ENCODE assay signal across 8 cellular contexts in the genomic region with DNA sequence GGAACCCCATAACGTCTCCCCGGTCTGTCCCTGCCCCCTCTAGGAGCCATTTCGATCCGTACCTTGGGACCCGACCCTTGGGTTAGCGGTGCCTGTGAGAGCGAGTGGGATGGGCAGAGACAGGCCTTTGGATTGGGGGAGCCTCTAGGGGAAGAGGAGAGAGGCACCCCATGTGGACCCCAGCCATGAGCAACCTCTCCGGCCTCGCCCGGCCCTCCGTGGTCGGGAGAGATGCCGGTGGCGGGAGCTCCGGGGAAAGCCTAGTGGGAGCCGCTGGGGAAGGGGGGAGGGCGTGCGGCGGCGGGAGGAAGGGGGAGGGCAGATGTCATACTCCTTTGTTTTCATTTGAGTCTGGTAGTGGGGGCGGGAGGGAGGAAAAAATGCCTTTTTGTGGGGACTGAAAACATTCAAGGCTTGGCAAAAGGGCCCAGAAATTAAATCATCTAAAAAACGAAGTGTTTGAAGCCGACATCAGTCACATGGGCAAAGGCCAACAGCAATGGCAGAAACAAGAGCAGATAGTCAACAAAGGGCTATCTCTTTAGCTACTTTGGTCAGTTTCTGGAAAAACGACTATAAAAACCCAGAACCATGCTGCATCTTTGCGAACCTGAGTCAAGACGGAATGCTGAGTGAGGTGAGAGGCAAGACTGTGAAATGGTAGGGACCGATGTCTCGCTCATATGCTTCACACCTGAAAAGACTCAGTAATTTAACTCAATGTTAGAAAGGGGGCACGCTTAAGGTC. TPM values are rescaled to one million over a fixed set of nuclear protein-coding genes. Genes with fewer than 3 reads are reported as not detected.
DNase-seq lines count a peak whose midpoint lies in the region; TF ChIP-seq lines count a peak whose summit lies in the region.

No MANE protein-coding gene starts in this region.

- H3K79me2 ChIP-seq in H9 (ENCODE audit: insufficient read depth, low read length) (peaks cover 30% of the 10 kb centered on the region), Karpas-422 (ENCODE audit: low read length) (peaks cover 54% of the 10 kb centered on the region)

- peak overlapping the region; percentile 64 to 99 (median 98); a peak in 6 of 7 replicates for H3K27ac Mint-ChIP-seq in H9
- H3K27ac Mint-ChIP-seq in T-helper 2 cell treated with Interferon-gamma antibody and Interleukin-4, amounts not matched to agents 5 μg/mL and 100 μg/mL, for 36 hours = peak overlapping the region; percentile 92

- H3K4me3 ChIP-seq in Karpas-422 (ENCODE audit: low read length) = peak overlapping the region; percentile 91
- peak overlapping the region; percentile 99 for H3K4me3 ChIP-seq in kidney epithelial cell (ENCODE audit: low read depth, low read length)

- peak overlapping the region; percentile 99 for H4K8ac ChIP-seq in H9 (replicated peaks; ENCODE audit: insufficient read length, low read depth, low read length)

- H4K5ac ChIP-seq in H9 (ENCODE audit: insufficient read length, low read depth, low read length) = peak overlapping the region; percentile 99

- H2BK15ac ChIP-seq in H9 (ENCODE audit: low read depth, low read length) = no peak overlapping the region

- H3K4me3 Mint-ChIP-seq in H9 = peak overlapping the region; percentile 91 to 97
- peak overlapping the region; percentile 95 for H3K4me3 Mint-ChIP-seq in T-helper 2 cell treated with Interferon-gamma antibody and Interleukin-4, amounts not matched to agents 5 μg/mL and 100 μg/mL, for 36 hours

- no peaks in the 10 kb centered on the region for H4K20me1 ChIP-seq in H9 (ENCODE audit: control insufficient read depth, insufficient read depth, insufficient read length)
- peaks cover 5% of the 10 kb centered on the region; the same call in 1 of the 2 replicates for H4K20me1 ChIP-seq in Karpas-422 (ENCODE audit: insufficient read depth, low read depth, low read length)

- no peak overlapping the region for H2BK20ac ChIP-seq in H9 (ENCODE audit: low read depth, low read length, poor library complexity, severe bottlenecking)

- H3K79me1 ChIP-seq in H9 (ENCODE audit: insufficient read depth, low read depth, low read length, poor library complexity, severe bottlenecking) = peaks cover 3% of the 10 kb centered on the region

- peak overlapping the region; percentile 94 for H2BK12ac ChIP-seq in H9 (ENCODE audit: insufficient read length, low read depth, low read length)

- H3K18ac ChIP-seq in H9 (ENCODE audit: insufficient read length, low read depth, low read length) = peak overlapping the region; percentile 91

- H3K9me2 ChIP-seq in Karpas-422 (replicated peaks; ENCODE audit: insufficient read depth, low read length) = no peaks in the 10 kb centered on the region; the same call in 1 of the 2 replicates

- H3K9me3 Mint-ChIP-seq in H9 = peaks cover 2 to 3% of the 10 kb centered on the region in 2 experiments; a peak in 3 of 5 replicates
- no peaks in the 10 kb centered on the region for H3K9me3 Mint-ChIP-seq in T-helper 2 cell treated with Interferon-gamma antibody and Interleukin-4, amounts not matched to agents 5 μg/mL and 100 μg/mL, for 36 hours

- no peaks in the 10 kb centered on the region for H3K27me3 Mint-ChIP-seq in H9 (ENCODE audit: low read depth)
- H3K27me3 Mint-ChIP-seq in T-helper 2 cell treated with Interferon-gamma antibody and Interleukin-4, amounts not matched to agents 5 μg/mL and 100 μg/mL, for 36 hours (ENCODE audit: low read depth) = peaks cover 4% of the 10 kb centered on the region

- H3K36me3 ChIP-seq in Karpas-422 (ENCODE audit: insufficient read depth, low read length) (peaks cover 31% of the 10 kb centered on the region), kidney epithelial cell (ENCODE audit: control insufficient read depth, insufficient read depth, low read length) (no peaks in the 10 kb centered on the region)

- peak overlapping the region; percentile 99 for H2AK5ac ChIP-seq in H9 (ENCODE audit: insufficient read length, low read length)

- H3T11ph ChIP-seq in H9 (ENCODE audit: low read length) = no peak overlapping the region

- no CpG with 5 or more reads among the region's 29 CpGs for WGBS in H9 (ENCODE audit: extremely low coverage, insufficient read length, low lambda C conversion rate)

- H3K9ac ChIP-seq in H9 (ENCODE audit: extremely low read depth, insufficient read length, low read length) (peak overlapping the region; percentile 98), Karpas-422 (ENCODE audit: low read length) (peak overlapping the region; percentile 97)

- peak overlapping the region; percentile 83 for H3K27ac ChIP-seq in H9 (ENCODE audit: insufficient read length, low read depth, low read length)
- H3K27ac ChIP-seq in Karpas-422 (ENCODE audit: low read length) = peak overlapping the region; percentile 73
- peak overlapping the region; percentile 97 for H3K27ac ChIP-seq in cingulate gyrus (ENCODE audit: low read depth, low read length)

- H2BK120ac ChIP-seq in H9 (ENCODE audit: low read depth, low read length, poor library complexity, severe bottlenecking) = peak overlapping the region; percentile 74

- H3K36me3 Mint-ChIP-seq in H9 (ENCODE audit: insufficient read depth in 1 of 3, low read depth in 3 of 3) = peaks cover 34 to 47% (median 40%) of the 10 kb centered on the region in 3 experiments
- H3K36me3 Mint-ChIP-seq in T-helper 2 cell treated with Interferon-gamma antibody and Interleukin-4, amounts not matched to agents 5 μg/mL and 100 μg/mL, for 36 hours (ENCODE audit: low read depth) = peaks cover 23% of the 10 kb centered on the region

- no peak overlapping the region for H3K23ac ChIP-seq in H9 (ENCODE audit: insufficient read length, low read depth, low read length)

- peaks cover 23 to 36% of the 10 kb centered on the region in 2 experiments for H3K4me1 Mint-ChIP-seq in H9
- peaks cover 25% of the 10 kb centered on the region for H3K4me1 Mint-ChIP-seq in T-helper 2 cell treated with Interferon-gamma antibody and Interleukin-4, amounts not matched to agents 5 μg/mL and 100 μg/mL, for 36 hours (ENCODE audit: low read depth)

- peak overlapping the region; percentile 100 for H3K4me2 ChIP-seq in H9 (ENCODE audit: insufficient read depth, insufficient read length, low read length)
- peak overlapping the region; percentile 98 for H3K4me2 ChIP-seq in Karpas-422 (ENCODE audit: low read depth, low read length, poor library complexity, severe bottlenecking)

- no peaks in the 10 kb centered on the region for H3K27me3 ChIP-seq in H9 (ENCODE audit: insufficient read depth, low read length)
- H3K27me3 ChIP-seq in Karpas-422 (ENCODE audit: low read length) = no peaks in the 10 kb centered on the region
- no peaks in the 10 kb centered on the region for H3K27me3 ChIP-seq in kidney epithelial cell (ENCODE audit: control insufficient read depth, insufficient read depth, low read length)

- H3K4me1 ChIP-seq in H9 (ENCODE audit: insufficient read depth, low read length) (peaks cover 4% of the 10 kb centered on the region; the same call in 1 of the 2 replicates), Karpas-422 (ENCODE audit: low read length) (peaks cover 31% of the 10 kb centered on the region)

- H2BK5ac ChIP-seq in H9 (ENCODE audit: insufficient read length, low read length) = peak overlapping the region; percentile 97

- peak overlapping the region; percentile 63; the same call in 1 of the 2 replicates for H3K4ac ChIP-seq in H9 (ENCODE audit: low read depth, low read length)

- H3K56ac ChIP-seq in H9 (ENCODE audit: insufficient read length, low read depth, low read length) = peak overlapping the region; percentile 96

- TF ChIP-seq CTCF in H9 (conservative IDR thresholded peaks at IDR 0.05) (no peak), kidney epithelial cell (IDR thresholded peaks at IDR 0.05; ENCODE audit: insufficient read depth, low read length, poor library complexity, severe bottlenecking) (no peak)

- H3K9me3 ChIP-seq in H9 (ENCODE audit: control insufficient read depth, low read depth, low read length) (no peaks in the 10 kb centered on the region), Karpas-422 (ENCODE audit: low read length) (no peaks in the 10 kb centered on the region)

- DNase-seq in SHP77 (lab: John Stamatoyannopoulos, UW) = peak; percentile 14 to 61
- no peak for DNase-seq in SHP77 treated with DMSO at 0.1 percent for 48 hours (lab: John Stamatoyannopoulos, UW)
- peak; percentile 58 for DNase-seq in H9
- peak; percentile 49 for DNase-seq in Karpas-422
- DNase-seq in T-helper 2 cell treated with Interferon-gamma antibody and Interleukin-4, amounts not matched to agents 5 μg/mL and 100 μg/mL, for 36 hours (ENCODE audit: low spot score) = no peak
- no peak for DNase-seq in kidney epithelial cell (ENCODE audit: low read depth)
- DNase-seq in stimulated activated CD4-positive, alpha-beta T cell treated with anti-CD3 and anti-CD28 coated beads, Interleukin-1b, Interleukin-23, amount 100 ng/mL, for 1 hour (ENCODE audit: low read depth in 2 of 2) = peak; percentile 5 to 21

- peak overlapping the region; percentile 99 for H3K14ac ChIP-seq in H9 (ENCODE audit: insufficient read depth, low read length)

- H2AFZ ChIP-seq in H9 (ENCODE audit: low read length) (no peak overlapping the region), Karpas-422 (ENCODE audit: low read length) (peak overlapping the region; percentile 65; the same call in 1 of the 2 replicates)

- H3K23me2 ChIP-seq in H9 (ENCODE audit: insufficient read length, low read depth, low read length, poor library complexity, severe bottlenecking) = peaks cover 10% of the 10 kb centered on the region

- H4K91ac ChIP-seq in H9 (ENCODE audit: insufficient read length, low read depth, low read length) = peak overlapping the region; percentile 97

RNA-seq across cellular contexts. Expression of gene PTBP2, which starts 0.8 kb away (rescaled TPM):
- total RNA-seq in H9 (2021) (67.4 and 75.4 TPM in 2 replicates), kidney epithelial cell (8.1 TPM in 2 replicates)
- total RNA-seq in Karpas-422 (2014; rRNA removed; shearing (Covaris generic); ENCODE audit: low replicate concordance) = 40.4 and 54.0 TPM in 2 replicates

Comparison
In these comparisons a context has a peak if more than half of its experiments do, and no peak if none do; other contexts are left out.
1. DNase-seq: peak in SHP77 (2 of 2), H9 (single experiment), Karpas-422 (single experiment) and stimulated activated CD4-positive, alpha-beta T cell treated with anti-CD3 and anti-CD28 coated beads, Interleukin-1b, Interleukin-23, amount 100 ng/mL, for 1 hour (2 of 2); none in SHP77 treated with DMSO at 0.1 percent for 48 hours (single experiment), T-helper 2 cell treated with Interferon-gamma antibody and Interleukin-4, amounts not matched to agents 5 μg/mL and 100 μg/mL, for 36 hours (single experiment) and kidney epithelial cell (single experiment).
2. Peak in every context shown above with its lines, with median percentiles within 50 percentile points of each other: H3K27ac ChIP-seq.